In the genomic region with DNA sequence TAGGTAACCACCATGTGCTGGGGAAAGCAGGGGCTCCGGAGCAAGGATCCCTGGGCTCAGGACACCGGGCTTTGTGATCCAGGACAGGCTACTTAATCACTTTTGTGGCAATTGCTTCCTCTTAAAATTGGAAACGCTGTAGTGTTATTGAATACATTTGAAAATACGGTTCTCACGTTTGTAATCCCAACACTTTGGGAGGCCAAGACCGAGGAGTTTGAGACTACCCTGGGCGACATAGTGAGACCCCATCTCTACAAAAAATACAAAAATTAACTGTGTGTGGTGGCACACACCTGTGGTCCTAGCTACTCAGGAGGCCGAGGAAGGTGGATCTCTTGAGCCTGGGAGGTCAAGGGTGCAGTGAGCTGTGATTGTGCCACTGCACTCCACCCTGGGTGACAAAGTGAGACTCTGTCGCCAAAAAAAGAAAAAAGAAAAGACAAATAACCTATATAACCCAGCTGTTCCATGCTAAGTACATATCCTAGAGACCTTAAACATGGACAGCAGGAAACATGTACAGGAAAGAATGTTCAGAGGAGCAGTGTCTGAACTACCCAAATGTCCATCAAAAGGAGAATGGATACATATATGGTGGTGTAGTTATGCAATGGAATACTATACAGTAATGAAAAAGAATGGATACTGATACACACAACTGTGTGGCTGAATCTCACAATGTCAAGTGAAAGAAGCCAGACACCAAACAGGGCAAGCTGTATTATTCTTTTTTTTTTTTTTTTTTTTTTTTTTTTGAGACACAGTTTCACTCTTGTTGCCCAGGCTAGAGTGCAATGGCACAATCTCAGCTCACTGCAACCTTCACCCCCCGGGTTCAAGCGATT, we compare ENCODE assay signal across 1 cellular context.
TF ChIP-seq lines count a peak whose summit lies in the region.

No MANE protein-coding gene starts in this region.

TF ChIP-seq in HepG2, 621 proteins besides CTCF, POLR2A, EP300 and RAD21 (continued from another document):
- TF ChIP-seq, protein P1, sequence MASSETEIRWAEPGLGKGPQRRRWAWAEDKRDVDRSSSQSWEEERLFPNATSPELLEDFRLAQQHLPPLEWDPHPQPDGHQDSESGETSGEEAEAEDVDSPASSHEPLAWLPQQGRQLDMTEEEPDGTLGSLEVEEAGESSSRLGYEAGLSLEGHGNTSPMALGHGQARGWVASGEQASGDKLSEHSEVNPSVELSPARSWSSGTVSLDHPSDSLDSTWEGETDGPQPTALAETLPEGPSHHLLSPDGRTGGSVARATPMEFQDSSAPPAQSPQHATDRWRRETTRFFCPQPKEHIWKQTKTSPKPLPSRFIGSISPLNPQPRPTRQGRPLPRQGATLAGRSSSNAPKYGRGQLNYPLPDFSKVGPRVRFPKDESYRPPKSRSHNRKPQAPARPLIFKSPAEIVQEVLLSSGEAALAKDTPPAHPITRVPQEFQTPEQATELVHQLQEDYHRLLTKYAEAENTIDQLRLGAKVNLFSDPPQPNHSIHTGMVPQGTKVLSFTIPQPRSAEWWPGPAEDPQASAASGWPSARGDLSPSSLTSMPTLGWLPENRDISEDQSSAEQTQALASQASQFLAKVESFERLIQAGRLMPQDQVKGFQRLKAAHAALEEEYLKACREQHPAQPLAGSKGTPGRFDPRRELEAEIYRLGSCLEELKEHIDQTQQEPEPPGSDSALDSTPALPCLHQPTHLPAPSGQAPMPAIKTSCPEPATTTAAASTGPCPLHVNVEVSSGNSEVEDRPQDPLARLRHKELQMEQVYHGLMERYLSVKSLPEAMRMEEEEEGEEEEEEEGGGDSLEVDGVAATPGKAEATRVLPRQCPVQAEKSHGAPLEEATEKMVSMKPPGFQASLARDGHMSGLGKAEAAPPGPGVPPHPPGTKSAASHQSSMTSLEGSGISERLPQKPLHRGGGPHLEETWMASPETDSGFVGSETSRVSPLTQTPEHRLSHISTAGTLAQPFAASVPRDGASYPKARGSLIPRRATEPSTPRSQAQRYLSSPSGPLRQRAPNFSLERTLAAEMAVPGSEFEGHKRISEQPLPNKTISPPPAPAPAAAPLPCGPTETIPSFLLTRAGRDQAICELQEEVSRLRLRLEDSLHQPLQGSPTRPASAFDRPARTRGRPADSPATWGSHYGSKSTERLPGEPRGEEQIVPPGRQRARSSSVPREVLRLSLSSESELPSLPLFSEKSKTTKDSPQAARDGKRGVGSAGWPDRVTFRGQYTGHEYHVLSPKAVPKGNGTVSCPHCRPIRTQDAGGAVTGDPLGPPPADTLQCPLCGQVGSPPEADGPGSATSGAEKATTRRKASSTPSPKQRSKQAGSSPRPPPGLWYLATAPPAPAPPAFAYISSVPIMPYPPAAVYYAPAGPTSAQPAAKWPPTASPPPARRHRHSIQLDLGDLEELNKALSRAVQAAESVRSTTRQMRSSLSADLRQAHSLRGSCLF (CRISPR knock-in tag; IDR thresholded peaks at IDR 0.05; ENCODE audit: borderline replicate concordance) = no peak
- TF ChIP-seq KLF12 (CRISPR knock-in tag; IDR thresholded peaks at IDR 0.05; ENCODE audit: borderline replicate concordance) (0 out of 2 replicates have a peak, but pooled peaks have one; percentile 52), ZNF33B (CRISPR knock-in tag; IDR thresholded peaks at IDR 0.05) (0 out of 2 replicates have a peak, but pooled peaks have one; percentile 19), POLR2AphosphoS5 (IDR thresholded peaks at IDR 0.05; ENCODE audit: low read depth, low read length) (0 out of 2 replicates have a peak, but pooled peaks have one; percentile 30), MYC (CRISPR knock-in tag; IDR thresholded peaks at IDR 0.05; ENCODE audit: borderline replicate concordance) (peak; percentile 94; the same call in 1 of the 2 replicates), KIAA2018 (CRISPR knock-in tag; IDR thresholded peaks at IDR 0.05; ENCODE audit: borderline replicate concordance) (no peak), POLR2G (IDR thresholded peaks at IDR 0.05; ENCODE audit: low read depth, low read length) (peak; percentile 55), ZNF143 (CRISPR knock-in tag; IDR thresholded peaks at IDR 0.05) (peak; percentile 9; the same call in 1 of the 2 replicates), HNF1A (IDR thresholded peaks at IDR 0.05; ENCODE audit: low read depth) (no peak), HNF1A (CRISPR knock-in tag; IDR thresholded peaks at IDR 0.05; ENCODE audit: borderline replicate concordance) (peak; percentile 40; the same call in 1 of the 2 replicates), CREM (IDR thresholded peaks at IDR 0.05) (peak; percentile 15; the same call in 1 of the 2 replicates), CREM (CRISPR knock-in tag; IDR thresholded peaks at IDR 0.05) (no peak), ZNF3 (CRISPR knock-in tag; IDR thresholded peaks at IDR 0.05) (0 out of 2 replicates have a peak, but pooled peaks have one; percentile 12), KDM5B (CRISPR knock-in tag; IDR thresholded peaks at IDR 0.05; ENCODE audit: borderline replicate concordance) (no peak), ZNF816 (CRISPR knock-in tag; IDR thresholded peaks at IDR 0.05; ENCODE audit: borderline replicate concordance) (0 out of 2 replicates have a peak, but pooled peaks have one; percentile 13), KAT8 (CRISPR knock-in tag; IDR thresholded peaks at IDR 0.05) (no peak), HES4 (CRISPR knock-in tag; IDR thresholded peaks at IDR 0.05; ENCODE audit: borderline replicate concordance) (no peak)
- TF ChIP-seq, protein P2, sequence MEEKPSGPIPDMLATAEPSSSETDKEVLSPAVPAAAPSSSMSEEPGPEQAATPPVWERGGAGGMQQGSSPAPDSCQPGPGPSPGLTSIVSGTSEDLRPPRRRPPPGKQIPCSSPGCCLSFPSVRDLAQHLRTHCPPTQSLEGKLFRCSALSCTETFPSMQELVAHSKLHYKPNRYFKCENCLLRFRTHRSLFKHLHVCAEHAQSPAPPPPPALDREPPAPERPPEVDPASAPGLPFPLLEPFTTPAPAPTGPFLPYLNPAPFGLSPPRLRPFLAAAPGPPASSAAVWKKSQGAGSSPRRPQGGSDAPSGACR (CRISPR knock-in tag; IDR thresholded peaks at IDR 0.05) = 0 out of 2 replicates have a peak, but pooled peaks have one; percentile 64
